1 cellular context compared by ENCODE assay signal in genomic region chr12:15982471-15982870, GRCh38.
TF ChIP-seq lines count a peak whose summit lies in the region.

No MANE protein-coding gene starts in this region.

TF ChIP-seq in K562, 482 proteins besides CTCF, POLR2A, EP300 and RAD21 (continued from another document):
- TF ChIP-seq RREB1 (CRISPR knock-in tag; IDR thresholded peaks at IDR 0.05) (no peak), RNF219 (CRISPR knock-in tag; IDR thresholded peaks at IDR 0.05) (no peak), THRA (IDR thresholded peaks at IDR 0.05) (no peak), KDM5B (IDR thresholded peaks at IDR 0.05; ENCODE audit: insufficient replicate concordance, low read depth, low read length) (no peak), ZNF644 (tag; IDR thresholded peaks at IDR 0.05; ENCODE audit: low read depth) (no peak), HNRNPLL (IDR thresholded peaks at IDR 0.05; ENCODE audit: low read depth, low read length, poor library complexity, severe bottlenecking) (no peak), ESRRA (IDR thresholded peaks at IDR 0.05; ENCODE audit: borderline replicate concordance, low read depth) (no peak), POLR3A (IDR thresholded peaks at IDR 0.05; ENCODE audit: borderline replicate concordance, extremely low read depth, insufficient read depth, insufficient read length) (no peak), ZNF449 (CRISPR knock-in tag; IDR thresholded peaks at IDR 0.05) (no peak)
TF ChIP-seq in K562: peak in this region for 0.
